In the genomic region with DNA sequence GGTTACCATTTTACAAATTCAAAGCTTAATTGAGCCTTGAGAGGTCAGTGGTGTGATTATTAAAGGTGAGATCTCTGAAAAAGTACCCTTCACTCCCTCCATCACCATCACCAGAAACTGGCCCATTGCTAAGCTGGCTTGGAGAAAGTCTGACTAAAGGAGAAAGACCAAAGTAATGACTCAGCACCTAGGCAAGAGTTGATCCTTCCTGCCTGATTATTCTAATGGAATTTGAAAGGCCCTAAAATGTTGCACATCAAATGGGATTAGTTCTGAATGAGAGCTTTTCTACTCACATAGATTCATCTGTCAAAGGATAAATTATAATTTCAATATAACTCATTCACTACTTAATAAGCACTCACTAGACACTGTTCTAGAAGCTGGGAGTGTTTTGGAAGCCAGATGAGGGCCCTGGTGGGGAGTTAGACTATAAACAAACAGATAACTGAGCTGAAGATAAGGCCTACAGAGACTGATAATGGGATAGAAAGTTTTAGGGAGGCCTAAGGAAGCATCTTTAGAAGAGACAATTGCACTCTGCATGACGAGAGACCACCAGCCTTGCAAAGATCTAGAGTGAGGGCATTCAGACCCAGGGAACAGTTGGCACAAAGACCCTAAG, we compare ENCODE assay signal across 13 cellular contexts.
A peak's percentile ranks its signal among the peaks of the same experiment; 100 is the strongest.
DNase-seq lines count a peak whose midpoint lies in the region; ATAC-seq and TF ChIP-seq lines count a peak whose summit lies in the region.
"Had no signal": no experiment of that assay in that cellular context is flagged by ENCODE, and none has a peak within 500 bp of the region (broad histone marks: within the 10 kb centered on the region; RNA-seq: fewer than 3 reads in every experiment).

No MANE protein-coding gene starts in this region.

- no peak overlapping the region for H4K91ac ChIP-seq in IMR-90 (ENCODE audit: insufficient read depth, low read depth, low read length)

- no peaks in the 10 kb centered on the region for H3K79me1 ChIP-seq in IMR-90 (ENCODE audit: low read depth in 1 of 2, low read length in 2 of 2)

- H4K5ac ChIP-seq in IMR-90 (ENCODE audit: low read depth, low read length): no peak overlapping the region

- no peaks in the 10 kb centered on the region for H3K9me3 Mint-ChIP-seq in CD14-positive monocyte
- peaks cover 2% of the 10 kb centered on the region for H3K9me3 Mint-ChIP-seq in endodermal cell
- H3K9me3 Mint-ChIP-seq: central memory CD8-positive, alpha-beta T cell had no signal

- peak overlapping the region; percentile 21 for H2BK5ac ChIP-seq in IMR-90 (ENCODE audit: low read depth, low read length, poor library complexity, severe bottlenecking)

- in situ Hi-C loops in IMR-90 (cut with MboI; ENCODE audit: low sequenced_read_pairs) (no loop called here), transverse colon (cut with MboI; ENCODE audit: low pct_ligation_motif_present in 1 of 4, low pct_unique_long_range_greater_than_20kb in 1 of 4, low sequenced_read_pairs in 3 of 4) (no loop called here)

- peak overlapping the region in 1 of 2 experiments; percentile 12; a peak in 1 of 4 replicates for H4K8ac ChIP-seq in IMR-90 (ENCODE audit: low read depth in 2 of 2, low read length in 2 of 2)

- no TSS peak for BruUV-seq in IMR-90 (replicated peaks; lab: Mats Ljungman, UMichigan)

- DNase-seq in CD14-positive monocyte (ENCODE audit: low spot score) (no peak), IMR-90 (peak; percentile 70), endodermal cell (no peak), non-pigmented ciliary epithelial cell (ENCODE audit: low read depth) (peak; percentile 40), NCI-H1694 treated with DMSO at 0.1 percent for 48 hours (lab: John Stamatoyannopoulos, UW) (no peak), medulla oblongata (ENCODE audit: extremely low spot score) (no peak), transverse colon (no peak)
- DNase-seq: DMS 273 treated with DMSO at 0.1 percent for 48 hours, hypothalamus, NCI-H1092, testis had no signal

- H2AFZ ChIP-seq in IMR-90 (replicated peaks; ENCODE audit: low read length, poor library complexity): no peak overlapping the region

- H3K27me3 ChIP-seq in IMR-90 (ENCODE audit: control insufficient read depth, insufficient read depth, low read length): no peaks in the 10 kb centered on the region
- no peaks in the 10 kb centered on the region for H3K27me3 ChIP-seq in endodermal cell (ENCODE audit: control insufficient read depth, insufficient read depth, low read length, poor library complexity, severe bottlenecking)
- H3K27me3 ChIP-seq in transverse colon: no peaks in the 10 kb centered on the region
- H3K27me3 ChIP-seq: testis had no signal

- no peak overlapping the region for H2BK20ac ChIP-seq in IMR-90 (ENCODE audit: low read depth, low read length)

- TF ChIP-seq CTCF in CD14-positive monocyte (IDR thresholded peaks at IDR 0.05): no peak
- no peak for TF ChIP-seq CTCF in IMR-90 (conservative IDR thresholded peaks at IDR 0.05; ENCODE audit: low read depth, low read length)
- no peak for TF ChIP-seq CTCF in endodermal cell (conservative IDR thresholded peaks at IDR 0.05)
- TF ChIP-seq CTCF in transverse colon (IDR thresholded peaks at IDR 0.05): no peak

- no peaks in the 10 kb centered on the region for H4K20me1 ChIP-seq in IMR-90 (ENCODE audit: insufficient read depth, low read length)

- H2BK120ac ChIP-seq in IMR-90 (ENCODE audit: low read depth, low read length): no peak overlapping the region

- no peaks in the 10 kb centered on the region for H3K27me3 Mint-ChIP-seq in CD14-positive monocyte (ENCODE audit: low read depth in 3 of 3)
- no peaks in the 10 kb centered on the region for H3K27me3 Mint-ChIP-seq in endodermal cell (ENCODE audit: insufficient read depth)
- H3K27me3 Mint-ChIP-seq: central memory CD8-positive, alpha-beta T cell had no signal

- H3K36me3 Mint-ChIP-seq in CD14-positive monocyte (peaks cover 48 to 55% of the 10 kb centered on the region in 2 donors), endodermal cell (ENCODE audit: low read depth) (peaks cover 2% of the 10 kb centered on the region)

- H3K56ac ChIP-seq in IMR-90 (ENCODE audit: extremely low read depth, insufficient read depth, low read length): no peak overlapping the region

- intact Hi-C loops in CD14-positive monocyte (cut with micrococcal nuclease) (no loop called here), IMR-90 (cut with micrococcal nuclease) (no loop called here), transverse colon (cut with DNase I; ENCODE audit: low total_unique reads) (no loop called here)

- H3K4me2 ChIP-seq in IMR-90 (ENCODE audit: low read depth, low read length): no peak overlapping the region

- no peak for TF ChIP-seq EP300 in transverse colon (IDR thresholded peaks at IDR 0.05; ENCODE audit: low read depth)

- no peaks in the 10 kb centered on the region for H3K9me3 ChIP-seq in IMR-90 (ENCODE audit: control insufficient read depth, insufficient read depth, low read length)
- H3K9me3 ChIP-seq in endodermal cell (ENCODE audit: control insufficient read depth, low read length): no peaks in the 10 kb centered on the region
- H3K9me3 ChIP-seq in transverse colon: no peaks in the 10 kb centered on the region
- H3K9me3 ChIP-seq: testis had no signal

- H3K27ac Mint-ChIP-seq in CD14-positive monocyte: peak overlapping the region in 4 of 7 donors; percentile 0 to 33 (median 22)
- peak overlapping the region; percentile 32 for H3K27ac Mint-ChIP-seq in endodermal cell

- POLR2A ChIA-PET in IMR-90 (lab: Charles Lee; ENCODE audit: unreplicated experiment): no interaction called here

- H3K18ac ChIP-seq in IMR-90 (ENCODE audit: low read depth, low read length): peak overlapping the region; percentile 2; the same call in 1 of the 2 replicates

- no peak for TF ChIP-seq RAD21 in IMR-90 (IDR thresholded peaks at IDR 0.05; ENCODE audit: low read length)

- H2AK9ac ChIP-seq in IMR-90 (replicated peaks; ENCODE audit: low read depth, low read length, poor library complexity): peak overlapping the region; percentile 35

- peaks cover 20% of the 10 kb centered on the region for H3K4me1 ChIP-seq in IMR-90 (ENCODE audit: control insufficient read depth, insufficient read depth, low read length)
- peaks cover 26% of the 10 kb centered on the region for H3K4me1 ChIP-seq in endodermal cell (ENCODE audit: control insufficient read depth, insufficient read depth, low read length)
- peaks cover 4 to 52% (median 41%) of the 10 kb centered on the region in 4 donors for H3K4me1 ChIP-seq in transverse colon

- peaks cover 8% of the 10 kb centered on the region for H3K4me1 Mint-ChIP-seq in CD14-positive monocyte
- peaks cover 37% of the 10 kb centered on the region for H3K4me1 Mint-ChIP-seq in endodermal cell
- H3K4me1 Mint-ChIP-seq: central memory CD8-positive, alpha-beta T cell had no signal

- dilution Hi-C loops in IMR-90 (cut with HindIII; ENCODE audit: low sequenced_read_pairs, unreplicated experiment): no loop called here

- ATAC-seq in IMR-90 (ENCODE audit: low read depth): peak; percentile 60
- ATAC-seq in HG03439 (IDR thresholded peaks at IDR 0.05; ENCODE audit: unreplicated experiment): no peak

- H3K36me3 ChIP-seq in IMR-90 (ENCODE audit: control insufficient read depth, insufficient read depth, low read length): peaks cover 10% of the 10 kb centered on the region
- no peaks in the 10 kb centered on the region for H3K36me3 ChIP-seq in endodermal cell (ENCODE audit: control insufficient read depth, insufficient read depth, low read length)
- no peaks in the 10 kb centered on the region for H3K36me3 ChIP-seq in transverse colon

- H3K9ac ChIP-seq in IMR-90 (ENCODE audit: low read depth, low read length): no peak overlapping the region
- H3K9ac ChIP-seq in endodermal cell (ENCODE audit: extremely low read depth, low read length, poor library complexity, severe bottlenecking): no peak overlapping the region

- H3K27ac ChIP-seq in IMR-90 (ENCODE audit: insufficient read depth, low read length) (no peak overlapping the region), endodermal cell (ENCODE audit: low read depth, low read length) (no peak overlapping the region), transverse colon (no peak overlapping the region)

- no peak overlapping the region for H3K4me3 Mint-ChIP-seq in CD14-positive monocyte
- H3K4me3 Mint-ChIP-seq in endodermal cell: no peak overlapping the region
- H3K4me3 Mint-ChIP-seq: central memory CD8-positive, alpha-beta T cell had no signal

- H2BK15ac ChIP-seq in IMR-90 (ENCODE audit: low read depth, low read length): no peak overlapping the region

- no peak overlapping the region for H3K23ac ChIP-seq in IMR-90 (ENCODE audit: low read depth, low read length)

- H3K4me3 ChIP-seq in IMR-90 (ENCODE audit: insufficient read depth, low read depth, low read length) (no peak overlapping the region), endodermal cell (ENCODE audit: low read length) (no peak overlapping the region), transverse colon (no peak overlapping the region)
- H3K4me3 ChIP-seq: testis had no signal

- H3K4ac ChIP-seq in IMR-90 (ENCODE audit: low read depth, low read length): no peak overlapping the region

- H3K14ac ChIP-seq in IMR-90 (replicated peaks; ENCODE audit: low read depth, low read length): 0 out of 2 replicates have a peak overlapping the region, but pooled peaks have one; percentile 56

- TF ChIP-seq POLR2A in IMR-90 (IDR thresholded peaks at IDR 0.05; ENCODE audit: low read depth, low read length) (no peak), transverse colon (IDR thresholded peaks at IDR 0.05) (no peak)

- WGBS in IMR-90 (ENCODE audit: extremely low coverage in 2 of 2, insufficient read length in 1 of 2), 2 experiments: 70% methylated on average over 1 of the region's 1 CpG; no CpG with 5 or more reads in 1 of the 2 experiments
- WGBS in endodermal cell (ENCODE audit: insufficient coverage in 1 of 2, insufficient read length in 1 of 2), 2 experiments: 67 to 71% methylated on average over 1 of the region's 1 CpG
- WGBS in transverse colon (ENCODE audit: low coverage in 1 of 2), 2 donors: 100% methylated on average over 1 of the region's 1 CpG

- no peak overlapping the region for H2AK5ac ChIP-seq in IMR-90 (ENCODE audit: low read depth, low read length)

- peaks cover 2% of the 10 kb centered on the region for H3K9me1 ChIP-seq in IMR-90 (ENCODE audit: insufficient read depth, low read length)

- CTCF ChIA-PET in IMR-90 (lab: Yijun Ruan, JAX): interaction anchor here (1.4 kb wide), 1 partner anchor 25 kb away, joined by 4 read pairs; no protein-coding TSS in a partner anchor

TF ChIP-seq in IMR-90, 13 proteins besides CTCF, POLR2A, EP300 and RAD21 (continues in another document):
- TF ChIP-seq, protein P1, sequence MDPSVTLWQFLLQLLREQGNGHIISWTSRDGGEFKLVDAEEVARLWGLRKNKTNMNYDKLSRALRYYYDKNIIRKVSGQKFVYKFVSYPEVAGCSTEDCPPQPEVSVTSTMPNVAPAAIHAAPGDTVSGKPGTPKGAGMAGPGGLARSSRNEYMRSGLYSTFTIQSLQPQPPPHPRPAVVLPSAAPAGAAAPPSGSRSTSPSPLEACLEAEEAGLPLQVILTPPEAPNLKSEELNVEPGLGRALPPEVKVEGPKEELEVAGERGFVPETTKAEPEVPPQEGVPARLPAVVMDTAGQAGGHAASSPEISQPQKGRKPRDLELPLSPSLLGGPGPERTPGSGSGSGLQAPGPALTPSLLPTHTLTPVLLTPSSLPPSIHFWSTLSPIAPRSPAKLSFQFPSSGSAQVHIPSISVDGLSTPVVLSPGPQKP (IDR thresholded peaks at IDR 0.05; ENCODE audit: borderline replicate concordance, low read depth, low read length): no peak
- peak; percentile 84 for TF ChIP-seq MAFK (IDR thresholded peaks at IDR 0.05; ENCODE audit: low read depth, low read length)

Comparison
In these comparisons a context has a peak if more than half of its experiments do, and no peak if none do; other contexts are left out.
1. DNase-seq: peak in IMR-90 (single experiment) and non-pigmented ciliary epithelial cell (single experiment); none in CD14-positive monocyte (single experiment), endodermal cell (single experiment), NCI-H1694 treated with DMSO at 0.1 percent for 48 hours (single experiment), medulla oblongata (single experiment) and transverse colon (single experiment).